ENCODE assay signal across 25 cellular contexts in the genomic region with DNA sequence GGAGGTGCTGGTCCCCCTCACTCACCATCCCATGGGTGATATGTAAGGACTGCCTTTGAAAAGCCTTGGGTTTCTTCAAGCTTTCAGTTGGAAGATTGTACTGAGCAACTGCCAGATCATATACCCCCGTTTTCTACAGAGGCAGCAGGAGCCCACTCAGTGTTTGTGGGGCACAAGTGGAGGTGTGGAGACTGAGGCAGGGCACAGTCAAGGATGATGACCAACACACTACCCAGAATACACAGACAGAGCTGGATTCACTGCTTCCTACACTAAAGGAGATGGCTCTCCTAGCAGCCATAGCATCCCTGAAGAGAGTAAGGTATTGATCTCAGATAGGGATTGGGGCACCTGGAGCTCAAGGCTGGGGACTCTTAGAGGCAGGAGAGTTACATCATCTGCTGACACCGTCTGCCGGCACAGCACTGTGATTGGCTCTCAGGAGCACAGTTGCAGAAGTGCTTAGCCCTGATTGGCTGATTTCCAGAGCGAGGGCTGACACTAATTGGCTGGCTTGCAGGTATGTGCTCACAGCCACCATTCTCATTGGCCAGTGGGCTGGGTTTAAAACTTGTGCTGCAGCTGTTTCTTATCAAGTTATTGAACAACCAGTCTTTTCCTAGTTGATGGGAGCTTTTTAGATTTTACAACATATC.
"Had no signal": no experiment of that assay in that cellular context is flagged by ENCODE, and none has a peak within 500 bp of the region (broad histone marks: within the 10 kb centered on the region; RNA-seq: fewer than 3 reads in every experiment).

No MANE protein-coding gene starts in this region.

- H3K4me3 ChIP-seq: cardiac muscle cell, Peyer's patch had no signal

- H3K9me3 Mint-ChIP-seq: activated CD4-positive, alpha-beta T cell treated with anti-CD3 and anti-CD28 coated beads, Interleukin-2, amount 10 ng/mL, durations not matched to agents 24 days and 14 days; activated T-helper 1 cell treated with anti-CD3 and anti-CD28 coated beads, Interleukin-12 subunit alpha, Interleukin-12 subunit beta, Interleukin-2, Interleukin-4 antibody, amounts not matched to agents 30 ng/mL and 10 ng/mL and 1 ng/mL, durations not matched to agents 14 hours and 24 hours and 36 hours had no signal

- H3K27me3 ChIP-seq: cardiac muscle cell, Peyer's patch had no signal

- H3K27ac ChIP-seq: cardiac muscle cell, Peyer's patch had no signal

- H3K36me3 ChIP-seq: cardiac muscle cell, Peyer's patch had no signal

- FAIRE-seq: astrocyte had no signal

- ATAC-seq: activated CD8-positive, alpha-beta memory T cell treated with anti-CD3 and anti-CD28 coated beads, Interleukin-2, amount 10 ng/mL, durations not matched to agents 7 days and 5 days; activated naive CD4-positive, alpha-beta T cell treated with anti-CD3 and anti-CD28 coated beads, Interleukin-2, amount 50 U/mL, for 72 hours; T-helper 17 cell had no signal

- H3K36me3 Mint-ChIP-seq: activated CD8-positive, alpha-beta memory T cell treated with anti-CD3 and anti-CD28 coated beads, Interleukin-2, amount 10 ng/mL, durations not matched to agents 7 days and 5 days; brain had no signal

- DNase-seq: activated B cell treated with CpG ODN at 0.5 μM for 24 hours; activated CD4-positive, alpha-beta T cell treated with anti-CD3 and anti-CD28 coated beads for 1 hour; activated CD4-positive, alpha-beta T cell treated with anti-CD3 and anti-CD28 coated beads, Interleukin-2, amount 10 ng/mL, durations not matched to agents 24 days and 14 days; activated CD4-positive, alpha-beta T cell treated with anti-CD3 and anti-CD28 coated beads, Interleukin-2, amount 50 U/mL, for 48 hours; activated CD8-positive, alpha-beta memory T cell treated with anti-CD3 and anti-CD28 coated beads, Interleukin-2, amount 10 ng/mL, durations not matched to agents 7 days and 5 days; activated effector memory CD4-positive, alpha-beta T cell treated with anti-CD3 and anti-CD28 coated beads, Interleukin-2, amount 50 U/mL, for 16 hours; activated naive CD4-positive, alpha-beta T cell treated with Interleukin-2 at 50 U/mL for 16 hours; activated T-cell treated with anti-CD3 and anti-CD28 coated beads, Interleukin-2, amount 50 U/mL, for 24 hours; amygdala; KG1; NCI-H1092 treated with DMSO at 0.1 percent for 48 hours; NCI-H1417 treated with DMSO at 0.1 percent for 48 hours; NCI-H1694; NCI-H2029 treated with DMSO at 0.1 percent for 48 hours; NCI-H510A treated with DMSO at 0.1 percent for 48 hours; NCI-H69; Peyer's patch; SHP77 treated with DMSO at 0.1 percent for 48 hours; T-helper 17 cell; T-helper 9 cell had no signal

- H3K27ac Mint-ChIP-seq: activated B cell treated with CpG ODN at 0.5 μM for 24 hours; activated CD4-positive, alpha-beta T cell treated with anti-CD3 and anti-CD28 coated beads, Interleukin-2, amount 10 ng/mL, durations not matched to agents 24 days and 14 days; activated CD8-positive, alpha-beta memory T cell treated with anti-CD3 and anti-CD28 coated beads, Interleukin-2, amount 10 ng/mL, durations not matched to agents 7 days and 5 days; activated naive CD4-positive, alpha-beta T cell treated with anti-CD3 and anti-CD28 coated beads, Interleukin-2, amount 50 U/mL, for 72 hours; activated T-cell treated with anti-CD3 and anti-CD28 coated beads, Interleukin-2, amount 50 U/mL, for 24 hours; activated T-helper 1 cell treated with anti-CD3 and anti-CD28 coated beads, Interleukin-12 subunit alpha, Interleukin-12 subunit beta, Interleukin-2, Interleukin-4 antibody, amounts not matched to agents 30 ng/mL and 10 ng/mL and 1 ng/mL, durations not matched to agents 14 hours and 24 hours and 36 hours; brain; T-helper 17 cell had no signal

- H3K4me3 Mint-ChIP-seq: activated B cell treated with CpG ODN at 0.5 μM for 24 hours; activated CD4-positive, alpha-beta T cell treated with anti-CD3 and anti-CD28 coated beads, Interleukin-2, amount 10 ng/mL, durations not matched to agents 24 days and 14 days; activated CD8-positive, alpha-beta memory T cell treated with anti-CD3 and anti-CD28 coated beads, Interleukin-2, amount 10 ng/mL, durations not matched to agents 7 days and 5 days; activated T-cell treated with anti-CD3 and anti-CD28 coated beads, Interleukin-2, amount 50 U/mL, for 24 hours; activated T-helper 1 cell treated with anti-CD3 and anti-CD28 coated beads, Interleukin-12 subunit alpha, Interleukin-12 subunit beta, Interleukin-2, Interleukin-4 antibody, amounts not matched to agents 30 ng/mL and 10 ng/mL and 1 ng/mL, durations not matched to agents 14 hours and 24 hours and 36 hours; brain; T-helper 17 cell had no signal
